ENCODE assay signal across 31 cellular contexts in genomic region chr7:101727184-101727583, GRCh38.
"Had no signal": no experiment of that assay in that cellular context is flagged by ENCODE, and none has a peak within 500 bp of the region (broad histone marks: within the 10 kb centered on the region; RNA-seq: fewer than 3 reads in every experiment).

No MANE protein-coding gene starts in this region.

- H3K4me1 Mint-ChIP-seq: activated CD4-positive, alpha-beta memory T cell treated with anti-CD3 and anti-CD28 coated beads, Interleukin-2, amount 10 ng/mL, durations not matched to agents 7 days and 5 days; activated CD4-positive, alpha-beta T cell treated with anti-CD3 and anti-CD28 coated beads, Interleukin-2, amount 10 ng/mL, durations not matched to agents 7 days and 5 days; activated T-helper 17 cell treated with anti-CD3 and anti-CD28 coated beads, Interleukin-2, amount 50 U/mL, for 72 hours had no signal

- H3K27me3 Mint-ChIP-seq: activated naive CD8-positive, alpha-beta T cell had no signal

- H3K36me3 ChIP-seq: brain microvascular endothelial cell, esophagus squamous epithelium had no signal

- H3K27ac Mint-ChIP-seq: activated CD4-positive, alpha-beta memory T cell treated with anti-CD3 and anti-CD28 coated beads, Interleukin-2, amount 10 ng/mL, durations not matched to agents 7 days and 5 days; activated CD4-positive, alpha-beta T cell treated with anti-CD3 and anti-CD28 coated beads, Interleukin-2, amount 10 ng/mL, durations not matched to agents 7 days and 5 days; activated naive CD8-positive, alpha-beta T cell; activated T-helper 17 cell treated with anti-CD3 and anti-CD28 coated beads, Interleukin-2, amount 50 U/mL, for 72 hours; T-helper 17 cell; T-helper 2 cell treated with Interferon-gamma antibody and Interleukin-4, amounts not matched to agents 5 μg/mL and 100 μg/mL, for 36 hours had no signal

- H3K4me1 ChIP-seq: esophagus squamous epithelium had no signal

- ATAC-seq: activated T-cell treated with anti-CD3 and anti-CD28 coated beads, Interleukin-2, amount 50 U/mL, for 4 hours; activated T-helper 17 cell treated with anti-CD3 and anti-CD28 coated beads, Interleukin-2, amount 50 U/mL, for 72 hours; T-helper 17 cell had no signal

- H3K4me3 ChIP-seq: esophagus squamous epithelium had no signal

- H3K9me3 ChIP-seq: esophagus squamous epithelium had no signal

- H3K36me3 Mint-ChIP-seq: activated naive CD8-positive, alpha-beta T cell had no signal

- H3K9me3 Mint-ChIP-seq: activated CD4-positive, alpha-beta memory T cell treated with anti-CD3 and anti-CD28 coated beads, Interleukin-2, amount 10 ng/mL, durations not matched to agents 7 days and 5 days; activated T-cell treated with anti-CD3 and anti-CD28 coated beads, Interleukin-2, amount 50 U/mL, for 4 hours had no signal

- H3K27me3 ChIP-seq: brain microvascular endothelial cell had no signal

- H3K27ac ChIP-seq: brain microvascular endothelial cell, epithelial cell of prostate, esophagus squamous epithelium had no signal

- DNase-seq: activated CD4-positive, alpha-beta memory T cell treated with anti-CD3 and anti-CD28 coated beads, Interleukin-2, amount 10 ng/mL, durations not matched to agents 7 days and 5 days; activated CD4-positive, alpha-beta T cell treated with anti-CD3 and anti-CD28 coated beads for 1 hour; activated CD4-positive, alpha-beta T cell treated with anti-CD3 and anti-CD28 coated beads for 4 hours; activated CD4-positive, alpha-beta T cell treated with anti-CD3 and anti-CD28 coated beads, Interleukin-2, amount 10 ng/mL, durations not matched to agents 7 days and 5 days; activated CD4-positive, alpha-beta T cell treated with anti-CD3 and anti-CD28 coated beads, Interleukin-2, amount 50 U/mL, for 4 hours; activated CD8-positive, alpha-beta memory T cell treated with anti-CD3 and anti-CD28 coated beads for 24 hours; activated effector memory CD4-positive, alpha-beta T cell treated with Interleukin-2 at 50 U/mL for 16 hours; activated gamma-delta T cell treated with Interleukin-2 at 50 U/mL for 16 hours; activated naive CD4-positive, alpha-beta T cell treated with anti-CD3 and anti-CD28 coated beads, Interleukin-2, amount 50 U/mL, for 16 hours; activated naive CD4-positive, alpha-beta T cell treated with Interleukin-2 at 50 U/mL for 16 hours; activated T-cell treated with anti-CD3 and anti-CD28 coated beads, Interleukin-2, amount 50 U/mL, for 4 hours; amniotic stem cell; anterior cingulate cortex; brain microvascular endothelial cell; caudate nucleus; cortex of kidney; effector CD8-positive, alpha-beta T cell; esophagus squamous epithelium; foreskin melanocyte; head of caudate nucleus; hippocampal formation; T-helper 17 cell; T1000 had no signal

- H3K4me3 Mint-ChIP-seq: activated CD4-positive, alpha-beta memory T cell treated with anti-CD3 and anti-CD28 coated beads, Interleukin-2, amount 10 ng/mL, durations not matched to agents 7 days and 5 days; activated CD4-positive, alpha-beta T cell treated with anti-CD3 and anti-CD28 coated beads, Interleukin-2, amount 10 ng/mL, durations not matched to agents 7 days and 5 days; activated naive CD8-positive, alpha-beta T cell; activated T-cell treated with anti-CD3 and anti-CD28 coated beads, Interleukin-2, amount 50 U/mL, for 4 hours; activated T-helper 17 cell treated with anti-CD3 and anti-CD28 coated beads, Interleukin-2, amount 50 U/mL, for 72 hours; T-helper 17 cell; T-helper 2 cell treated with Interferon-gamma antibody and Interleukin-4, amounts not matched to agents 5 μg/mL and 100 μg/mL, for 36 hours had no signal

- FAIRE-seq: astrocyte, colon, endometrium, endothelial cell of umbilical vein had no signal
